8 cellular contexts compared by ENCODE assay signal in genomic region chr12:64459388-64460024, GRCh38. TPM values are rescaled to one million over a fixed set of nuclear protein-coding genes. Genes with fewer than 3 reads are reported as not detected.
A peak's percentile ranks its signal among the peaks of the same experiment; 100 is the strongest.
DNase-seq lines count a peak whose midpoint lies in the region; ATAC-seq, FAIRE-seq and TF ChIP-seq lines count a peak whose summit lies in the region.

No MANE protein-coding gene starts in this region.

- H3K9me3 Mint-ChIP-seq in stimulated activated memory B cell treated with anti-CD40 and anti-IgM and Interleukin-4, amounts not matched to agents 10 μg/mL and 1 μg/mL and 100 μg/mL, for 72 hours = no peaks in the 10 kb centered on the region

- TF ChIP-seq CTCF in fibroblast of villous mesenchyme (IDR thresholded peaks at IDR 0.05; ENCODE audit: insufficient read depth, low read depth, low read length) = no peak
- TF ChIP-seq CTCF in D721Med (IDR thresholded peaks at IDR 0.05; ENCODE audit: insufficient read depth, missing control alignments) = no peak

- H3K36me3 Mint-ChIP-seq in stimulated activated memory B cell treated with anti-CD40 and anti-IgM and Interleukin-4, amounts not matched to agents 10 μg/mL and 1 μg/mL and 100 μg/mL, for 72 hours = peaks cover 53% of the 10 kb centered on the region

- H3K4me3 ChIP-seq in fibroblast of villous mesenchyme (ENCODE audit: low read depth, low read length) = peak overlapping the region; percentile 50

- DNase-seq in A172 (ENCODE audit: low spot score) = peak; percentile 16
- peak; percentile 67 for DNase-seq in OCI-M1 (lab: John Stamatoyannopoulos, UW)
- DNase-seq in fibroblast of villous mesenchyme (ENCODE audit: low read depth) = peak; percentile 42
- no peak for DNase-seq in NCI-H1105 (lab: John Stamatoyannopoulos, UW)
- DNase-seq in D721Med (ENCODE audit: insufficient read length, low spot score) = no peak

- peak overlapping the region; percentile 72 for H3K4me3 Mint-ChIP-seq in stimulated activated memory B cell treated with anti-CD40 and anti-IgM and Interleukin-4, amounts not matched to agents 10 μg/mL and 1 μg/mL and 100 μg/mL, for 72 hours

- ATAC-seq in GM19468 (IDR thresholded peaks at IDR 0.05; ENCODE audit: extremely low read depth, unreplicated experiment) (peak; percentile 30), HG03097 (IDR thresholded peaks at IDR 0.05; ENCODE audit: low FRiP score, unreplicated experiment) (no peak)
- no peak for ATAC-seq in stimulated activated memory B cell treated with anti-CD40 and anti-IgM and Interleukin-4, amounts not matched to agents 10 μg/mL and 1 μg/mL and 100 μg/mL, for 72 hours

- FAIRE-seq in D721Med (lab: Jason Lieb, UNC) = no peak

- H3K27me3 Mint-ChIP-seq in stimulated activated memory B cell treated with anti-CD40 and anti-IgM and Interleukin-4, amounts not matched to agents 10 μg/mL and 1 μg/mL and 100 μg/mL, for 72 hours = no peaks in the 10 kb centered on the region

- peak overlapping the region; percentile 78 for H3K27ac Mint-ChIP-seq in stimulated activated memory B cell treated with anti-CD40 and anti-IgM and Interleukin-4, amounts not matched to agents 10 μg/mL and 1 μg/mL and 100 μg/mL, for 72 hours

- H3K4me1 Mint-ChIP-seq in stimulated activated memory B cell treated with anti-CD40 and anti-IgM and Interleukin-4, amounts not matched to agents 10 μg/mL and 1 μg/mL and 100 μg/mL, for 72 hours = peaks cover 43% of the 10 kb centered on the region

RNA-seq across cellular contexts. Expression of gene TBK1, which starts 7.6 kb away (rescaled TPM):
- 40.9 and 43.8 TPM in 2 replicates for total RNA-seq in A172 (2014; rRNA removed; shearing (Covaris generic))
- total RNA-seq in fibroblast of villous mesenchyme = 33.2 and 47.5 TPM in 2 replicates

RNA-seq across cellular contexts. Expression of gene XPOT, which starts 55.3 kb away (rescaled TPM):
- 81.7 and 97.4 TPM in 2 replicates for total RNA-seq in A172 (2014; rRNA removed; shearing (Covaris generic))
- total RNA-seq in fibroblast of villous mesenchyme = 146 and 148 TPM in 2 replicates

Comparison
In these comparisons a context has a peak if more than half of its experiments do, and no peak if none do; other contexts are left out.
1. DNase-seq: peak in A172 (single experiment), OCI-M1 (single experiment) and fibroblast of villous mesenchyme (single experiment); none in NCI-H1105 (single experiment) and D721Med (single experiment).